In the genomic region with DNA sequence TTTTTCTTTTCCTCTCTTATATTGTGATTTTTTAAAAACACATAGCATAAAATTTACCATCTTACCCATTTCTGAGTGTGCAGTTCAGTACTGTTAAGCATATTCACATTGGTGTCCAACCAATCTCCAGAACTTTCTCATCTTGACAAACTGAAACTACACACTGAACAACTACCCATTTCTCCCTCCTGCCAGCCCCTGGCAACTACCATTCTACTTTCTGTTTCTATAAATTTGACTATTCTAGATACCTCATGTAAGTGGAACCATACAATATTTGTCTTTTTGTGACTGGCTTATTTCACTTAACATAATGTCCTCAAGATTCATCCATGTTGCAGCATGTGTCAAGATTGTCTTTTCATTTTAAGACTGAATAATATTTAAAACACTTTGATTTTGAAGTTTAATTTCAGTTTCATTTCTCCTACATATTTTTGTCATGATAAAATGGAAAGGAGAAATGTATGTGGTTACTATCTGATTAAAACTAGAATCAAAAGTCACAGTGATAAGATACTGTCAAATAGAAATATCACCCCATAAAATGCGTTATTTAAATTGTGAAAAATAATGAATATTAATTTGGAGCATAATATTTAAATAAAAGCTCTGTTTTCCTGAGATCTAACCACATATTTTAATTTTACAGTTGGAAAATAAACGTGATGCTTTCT, we compare ENCODE assay signal across 9 cellular contexts.
DNase-seq lines count a peak whose midpoint lies in the region; ATAC-seq and TF ChIP-seq lines count a peak whose summit lies in the region.
"Had no signal": no experiment of that assay in that cellular context is flagged by ENCODE, and none has a peak within 500 bp of the region (broad histone marks: within the 10 kb centered on the region; RNA-seq: fewer than 3 reads in every experiment).

No MANE protein-coding gene starts in this region.

- TF ChIP-seq CTCF in activated B cell treated with CpG ODN at 0.5 μM for 24 hours (IDR thresholded peaks at IDR 0.05), result no peak

- intact Hi-C loops in activated B cell treated with CpG ODN at 0.5 μM for 24 hours (cut with micrococcal nuclease) (loop anchor here (10.0 kb wide), 2 partner anchors 1123 to 1327 kb away; no protein-coding TSS in a partner anchor), cardiac septum (cut with DNase I) (no loop called here)

- CTCF ChIA-PET in activated naive CD4-positive, alpha-beta T cell treated with anti-CD3 and anti-CD28 coated beads, Interleukin-2, amount 10 ng/mL, durations not matched to agents 7 days and 5 days (lab: Charles Lee), result no interaction called here
- CTCF ChIA-PET in activated B cell treated with CpG ODN at 0.5 μM for 24 hours (lab: Charles Lee), result no interaction called here

- ATAC-seq in HG02970 (IDR thresholded peaks at IDR 0.05; ENCODE audit: low FRiP score, unreplicated experiment), result peak; percentile 69
- peak; percentile 49 for ATAC-seq in activated B cell treated with CpG ODN at 0.5 μM for 24 hours (ENCODE audit: low read depth)
- peak; percentile 55 to 81 for ATAC-seq in stimulated activated naive B cell treated with anti-CD40 and anti-IgM and Interleukin-4, amounts not matched to agents 10 μg/mL and 1 μg/mL and 100 μg/mL, for 72 hours (replicated peaks)
- ATAC-seq: sciatic nerve had no signal

- POLR2A ChIA-PET in activated B cell treated with CpG ODN at 0.5 μM for 24 hours (lab: Charles Lee), result interaction anchor here (0.6 kb wide), 1 partner anchor 10 kb away, joined by 3 read pairs; no protein-coding TSS in a partner anchor

- H3K27ac Mint-ChIP-seq in activated naive CD4-positive, alpha-beta T cell treated with anti-CD3 and anti-CD28 coated beads, Interleukin-2, amount 10 ng/mL, durations not matched to agents 7 days and 5 days, result peak overlapping the region; percentile 82
- peak overlapping the region; percentile 80 for H3K27ac Mint-ChIP-seq in activated B cell treated with CpG ODN at 0.5 μM for 24 hours
- H3K27ac Mint-ChIP-seq in stimulated activated naive B cell treated with anti-CD40 and anti-IgM and Interleukin-4, amounts not matched to agents 10 μg/mL and 1 μg/mL and 100 μg/mL, for 72 hours, result no peak overlapping the region

- peak; percentile 27 for DNase-seq in activated naive CD4-positive, alpha-beta T cell treated with anti-CD3 and anti-CD28 coated beads, Interleukin-2, amount 10 ng/mL, durations not matched to agents 7 days and 5 days
- no peak for DNase-seq in activated naive CD4-positive, alpha-beta T cell treated with Interleukin-2 at 50 U/mL for 16 hours
- no peak for DNase-seq in activated B cell treated with CpG ODN at 0.5 μM for 24 hours
- no peak for DNase-seq in stimulated activated naive B cell treated with anti-CD40 and anti-IgM and Interleukin-4, amounts not matched to agents 10 μg/mL and 1 μg/mL and 100 μg/mL, for 72 hours
- no peak for DNase-seq in cardiac septum (ENCODE audit: low spot score)
- DNase-seq in HUDEP-2 (lab: John Stamatoyannopoulos, UW; ENCODE audit: unreplicated experiment in 76 of 76), result no peak
- no peak for DNase-seq in NCI-H2107 treated with DMSO at 0.1 percent for 48 hours (lab: John Stamatoyannopoulos, UW; ENCODE audit: unreplicated experiment)

- H3K27me3 Mint-ChIP-seq in activated naive CD4-positive, alpha-beta T cell treated with anti-CD3 and anti-CD28 coated beads, Interleukin-2, amount 10 ng/mL, durations not matched to agents 7 days and 5 days, result no peaks in the 10 kb centered on the region
- no peaks in the 10 kb centered on the region for H3K27me3 Mint-ChIP-seq in activated B cell treated with CpG ODN at 0.5 μM for 24 hours
- H3K27me3 Mint-ChIP-seq in stimulated activated naive B cell treated with anti-CD40 and anti-IgM and Interleukin-4, amounts not matched to agents 10 μg/mL and 1 μg/mL and 100 μg/mL, for 72 hours, result no peaks in the 10 kb centered on the region

- peaks cover 27% of the 10 kb centered on the region for H3K4me1 Mint-ChIP-seq in activated naive CD4-positive, alpha-beta T cell treated with anti-CD3 and anti-CD28 coated beads, Interleukin-2, amount 10 ng/mL, durations not matched to agents 7 days and 5 days
- peaks cover 26% of the 10 kb centered on the region for H3K4me1 Mint-ChIP-seq in activated B cell treated with CpG ODN at 0.5 μM for 24 hours
- peaks cover 9 to 22% of the 10 kb centered on the region in 2 donors for H3K4me1 Mint-ChIP-seq in stimulated activated naive B cell treated with anti-CD40 and anti-IgM and Interleukin-4, amounts not matched to agents 10 μg/mL and 1 μg/mL and 100 μg/mL, for 72 hours

- peaks cover 3% of the 10 kb centered on the region for H3K9me3 Mint-ChIP-seq in activated naive CD4-positive, alpha-beta T cell treated with anti-CD3 and anti-CD28 coated beads, Interleukin-2, amount 10 ng/mL, durations not matched to agents 7 days and 5 days
- no peaks in the 10 kb centered on the region for H3K9me3 Mint-ChIP-seq in activated B cell treated with CpG ODN at 0.5 μM for 24 hours
- no peaks in the 10 kb centered on the region for H3K9me3 Mint-ChIP-seq in stimulated activated naive B cell treated with anti-CD40 and anti-IgM and Interleukin-4, amounts not matched to agents 10 μg/mL and 1 μg/mL and 100 μg/mL, for 72 hours

- peaks cover 34% of the 10 kb centered on the region for H3K36me3 Mint-ChIP-seq in activated naive CD4-positive, alpha-beta T cell treated with anti-CD3 and anti-CD28 coated beads, Interleukin-2, amount 10 ng/mL, durations not matched to agents 7 days and 5 days
- H3K36me3 Mint-ChIP-seq in activated B cell treated with CpG ODN at 0.5 μM for 24 hours (ENCODE audit: low read depth), result peaks cover 25% of the 10 kb centered on the region
- peaks cover 6 to 35% of the 10 kb centered on the region in 2 donors for H3K36me3 Mint-ChIP-seq in stimulated activated naive B cell treated with anti-CD40 and anti-IgM and Interleukin-4, amounts not matched to agents 10 μg/mL and 1 μg/mL and 100 μg/mL, for 72 hours

- peak overlapping the region; percentile 21 for H3K4me3 Mint-ChIP-seq in activated naive CD4-positive, alpha-beta T cell treated with anti-CD3 and anti-CD28 coated beads, Interleukin-2, amount 10 ng/mL, durations not matched to agents 7 days and 5 days
- H3K4me3 Mint-ChIP-seq in activated B cell treated with CpG ODN at 0.5 μM for 24 hours, result peak overlapping the region; percentile 48
- no peak overlapping the region for H3K4me3 Mint-ChIP-seq in stimulated activated naive B cell treated with anti-CD40 and anti-IgM and Interleukin-4, amounts not matched to agents 10 μg/mL and 1 μg/mL and 100 μg/mL, for 72 hours

Comparison
In these comparisons a context has a peak if more than half of its experiments do, and no peak if none do; other contexts are left out.
1. H3K4me3 Mint-ChIP-seq: peak in activated naive CD4-positive, alpha-beta T cell treated with anti-CD3 and anti-CD28 coated beads, Interleukin-2, amount 10 ng/mL, durations not matched to agents 7 days and 5 days (single experiment) and activated B cell treated with CpG ODN at 0.5 μM for 24 hours (single experiment); none in stimulated activated naive B cell treated with anti-CD40 and anti-IgM and Interleukin-4, amounts not matched to agents 10 μg/mL and 1 μg/mL and 100 μg/mL, for 72 hours (0 of 2).
2. Peak in every context shown above with its lines, with median percentiles within 50 percentile points of each other: ATAC-seq.